In genomic region chr6:111835398-111835797, GRCh38 we compare ENCODE assay signal across 8 cellular contexts. TPM values are rescaled to one million over a fixed set of nuclear protein-coding genes. Genes with fewer than 3 reads are reported as not detected.
A peak's percentile ranks its signal among the peaks of the same experiment; 100 is the strongest.
DNase-seq lines count a peak whose midpoint lies in the region; ATAC-seq and TF ChIP-seq lines count a peak whose summit lies in the region.
"Not testable (repeated sequence)": the region's sequence is repeated elsewhere in the genome, so short reads cannot be mapped to it uniquely, and the experiment has no call there.

No MANE protein-coding gene starts in this region.

- not testable (repeated sequence) for H4K20me1 ChIP-seq in KMS-11 (ENCODE audit: insufficient read depth)

- not testable (repeated sequence) for H3K27me3 Mint-ChIP-seq in CD4-positive, alpha-beta memory T cell; activated CD4-positive, alpha-beta T cell treated with anti-CD3 and anti-CD28 coated beads, Interleukin-2, amount 10 ng/mL, durations not matched to agents 7 days and 5 days; activated T-cell treated with anti-CD3 and anti-CD28 coated beads, Interleukin-2, amount 50 U/mL, for 72 hours (ENCODE audit: low read depth); activated naive CD8-positive, alpha-beta T cell treated with anti-CD3 and anti-CD28 coated beads, Interleukin-2, amount 10 ng/mL, durations not matched to agents 7 days and 5 days; natural killer cell (ENCODE audit: low read depth in 2 of 2); stimulated activated naive CD8-positive, alpha-beta T cell treated with anti-CD3 and anti-CD28 coated beads, Interleukin-15, Interleukin-2, amounts not matched to agents 100 ng/mL and 50 ng/mL, for 24 hours
- H3K27me3 Mint-ChIP-seq in glutamatergic neuron (ENCODE audit: unreplicated experiment) = peaks cover 11% of the 10 kb centered on the region

- intact Hi-C loops in CD4-positive, alpha-beta memory T cell (cut with micrococcal nuclease) = not testable (repeated sequence)
- intact Hi-C loops in natural killer cell (cut with micrococcal nuclease) = loop anchor here (5.0 to 10.0 kb wide), 3 partner anchors 83 to 159 kb away; no protein-coding TSS in a partner anchor

- H2AFZ ChIP-seq in KMS-11 (ENCODE audit: low read depth) = not testable (repeated sequence)

- not testable (repeated sequence) for H3K4me3 ChIP-seq in CD4-positive, alpha-beta memory T cell (ENCODE audit: low read length in 2 of 2); KMS-11 (IDR thresholded peaks at IDR 0.05; ENCODE audit: insufficient read depth, low read depth, low read length)

- peak overlapping the region; percentile 73 for H3K27ac ChIP-seq in CD4-positive, alpha-beta memory T cell (ENCODE audit: low read depth, low read length)
- not testable (repeated sequence) for H3K27ac ChIP-seq in KMS-11

- POLR2A ChIA-PET in CD4-positive, alpha-beta memory T cell (lab: Charles Lee; ENCODE audit: partially characterized antibody) = interaction anchor here (1.1 to 1.7 kb wide), 3 partner anchors 8 to 38 kb away, joined by 3 to 7 read pairs (median 4); partner anchors contain the start of gene FYN
- POLR2A ChIA-PET in activated CD4-positive, alpha-beta T cell treated with anti-CD3 and anti-CD28 coated beads, Interleukin-2, amount 10 ng/mL, durations not matched to agents 7 days and 5 days (lab: Charles Lee); activated naive CD8-positive, alpha-beta T cell treated with anti-CD3 and anti-CD28 coated beads, Interleukin-2, amount 10 ng/mL, durations not matched to agents 7 days and 5 days (lab: Charles Lee): not testable (repeated sequence)

- H3K4me1 Mint-ChIP-seq in CD4-positive, alpha-beta memory T cell = peaks cover 19 to 80% (median 68%) of the 10 kb centered on the region in 4 donors
- H3K4me1 Mint-ChIP-seq in activated CD4-positive, alpha-beta T cell treated with anti-CD3 and anti-CD28 coated beads, Interleukin-2, amount 10 ng/mL, durations not matched to agents 7 days and 5 days = peaks cover 50% of the 10 kb centered on the region
- peaks cover 62% of the 10 kb centered on the region for H3K4me1 Mint-ChIP-seq in activated T-cell treated with anti-CD3 and anti-CD28 coated beads, Interleukin-2, amount 50 U/mL, for 72 hours (ENCODE audit: low read depth)
- peaks cover 67% of the 10 kb centered on the region for H3K4me1 Mint-ChIP-seq in activated naive CD8-positive, alpha-beta T cell treated with anti-CD3 and anti-CD28 coated beads, Interleukin-2, amount 10 ng/mL, durations not matched to agents 7 days and 5 days
- H3K4me1 Mint-ChIP-seq in glutamatergic neuron (ENCODE audit: low read depth, unreplicated experiment) (peaks cover 42% of the 10 kb centered on the region), natural killer cell (peaks cover 57 to 59% of the 10 kb centered on the region in 2 donors)
- peaks cover 63% of the 10 kb centered on the region for H3K4me1 Mint-ChIP-seq in stimulated activated naive CD8-positive, alpha-beta T cell treated with anti-CD3 and anti-CD28 coated beads, Interleukin-15, Interleukin-2, amounts not matched to agents 100 ng/mL and 50 ng/mL, for 24 hours (ENCODE audit: low read depth)

- H3K27ac Mint-ChIP-seq in CD4-positive, alpha-beta memory T cell = peak overlapping the region in 4 of 7 donors; percentile 84 to 92 (median 90)
- H3K27ac Mint-ChIP-seq in activated CD4-positive, alpha-beta T cell treated with anti-CD3 and anti-CD28 coated beads, Interleukin-2, amount 10 ng/mL, durations not matched to agents 7 days and 5 days = peak overlapping the region; percentile 73
- peak overlapping the region; percentile 68 for H3K27ac Mint-ChIP-seq in activated T-cell treated with anti-CD3 and anti-CD28 coated beads, Interleukin-2, amount 50 U/mL, for 72 hours
- peak overlapping the region; percentile 66 for H3K27ac Mint-ChIP-seq in activated naive CD8-positive, alpha-beta T cell treated with anti-CD3 and anti-CD28 coated beads, Interleukin-2, amount 10 ng/mL, durations not matched to agents 7 days and 5 days
- peak overlapping the region; percentile 29 for H3K27ac Mint-ChIP-seq in glutamatergic neuron (ENCODE audit: unreplicated experiment)
- not testable (repeated sequence) for H3K27ac Mint-ChIP-seq in natural killer cell
- H3K27ac Mint-ChIP-seq in stimulated activated naive CD8-positive, alpha-beta T cell treated with anti-CD3 and anti-CD28 coated beads, Interleukin-15, Interleukin-2, amounts not matched to agents 100 ng/mL and 50 ng/mL, for 24 hours = peak overlapping the region; percentile 96

- not testable (repeated sequence) for TF ChIP-seq CTCF in KMS-11 (conservative IDR thresholded peaks at IDR 0.05; ENCODE audit: low read depth, low read length); glutamatergic neuron (IDR thresholded peaks at IDR 0.05; ENCODE audit: partially characterized antibody, unreplicated experiment); natural killer cell (IDR thresholded peaks at IDR 0.05)

- H3K9ac ChIP-seq in KMS-11 = not testable (repeated sequence)

- ATAC-seq in activated T-cell treated with anti-CD3 and anti-CD28 coated beads, Interleukin-2, amount 50 U/mL, for 72 hours (replicated peaks in 1 of 2); activated naive CD8-positive, alpha-beta T cell treated with anti-CD3 and anti-CD28 coated beads, Interleukin-2, amount 10 ng/mL, durations not matched to agents 7 days and 5 days (ENCODE audit: low read depth); natural killer cell: not testable (repeated sequence)

- peak overlapping the region in 6 of 8 donors; percentile 23 to 70 (median 51) for H3K4me3 Mint-ChIP-seq in CD4-positive, alpha-beta memory T cell
- H3K4me3 Mint-ChIP-seq in activated CD4-positive, alpha-beta T cell treated with anti-CD3 and anti-CD28 coated beads, Interleukin-2, amount 10 ng/mL, durations not matched to agents 7 days and 5 days; glutamatergic neuron (ENCODE audit: unreplicated experiment): not testable (repeated sequence)
- peak overlapping the region; percentile 50 to 57 for H3K4me3 Mint-ChIP-seq in activated T-cell treated with anti-CD3 and anti-CD28 coated beads, Interleukin-2, amount 50 U/mL, for 72 hours
- peak overlapping the region; percentile 5 for H3K4me3 Mint-ChIP-seq in activated naive CD8-positive, alpha-beta T cell treated with anti-CD3 and anti-CD28 coated beads, Interleukin-2, amount 10 ng/mL, durations not matched to agents 7 days and 5 days
- H3K4me3 Mint-ChIP-seq in natural killer cell = peak overlapping the region; percentile 51
- H3K4me3 Mint-ChIP-seq in stimulated activated naive CD8-positive, alpha-beta T cell treated with anti-CD3 and anti-CD28 coated beads, Interleukin-15, Interleukin-2, amounts not matched to agents 100 ng/mL and 50 ng/mL, for 24 hours = peak overlapping the region; percentile 73

- not testable (repeated sequence) for H3K36me3 ChIP-seq in CD4-positive, alpha-beta memory T cell (ENCODE audit: insufficient read depth, low read length); KMS-11 (ENCODE audit: insufficient read depth)

- H3K4me1 ChIP-seq in CD4-positive, alpha-beta memory T cell (ENCODE audit: insufficient read depth, low read length) = peaks cover 92% of the 10 kb centered on the region
- H3K4me1 ChIP-seq in KMS-11 (ENCODE audit: low read depth, poor library complexity, severe bottlenecking) = peaks cover 87% of the 10 kb centered on the region

- not testable (repeated sequence) for H3K9me3 ChIP-seq in CD4-positive, alpha-beta memory T cell (ENCODE audit: control insufficient read depth in 1 of 2, low read length in 2 of 2)

- H3K9me3 Mint-ChIP-seq in CD4-positive, alpha-beta memory T cell; activated CD4-positive, alpha-beta T cell treated with anti-CD3 and anti-CD28 coated beads, Interleukin-2, amount 10 ng/mL, durations not matched to agents 7 days and 5 days; activated T-cell treated with anti-CD3 and anti-CD28 coated beads, Interleukin-2, amount 50 U/mL, for 72 hours; activated naive CD8-positive, alpha-beta T cell treated with anti-CD3 and anti-CD28 coated beads, Interleukin-2, amount 10 ng/mL, durations not matched to agents 7 days and 5 days; glutamatergic neuron (ENCODE audit: unreplicated experiment); natural killer cell; stimulated activated naive CD8-positive, alpha-beta T cell treated with anti-CD3 and anti-CD28 coated beads, Interleukin-15, Interleukin-2, amounts not matched to agents 100 ng/mL and 50 ng/mL, for 24 hours: not testable (repeated sequence)

- CTCF ChIA-PET in CD4-positive, alpha-beta memory T cell (lab: Charles Lee; ENCODE audit: partially characterized antibody) = not testable (repeated sequence)
- CTCF ChIA-PET in activated CD4-positive, alpha-beta T cell treated with anti-CD3 and anti-CD28 coated beads, Interleukin-2, amount 10 ng/mL, durations not matched to agents 7 days and 5 days (lab: Charles Lee) = interaction anchor here (2.8 kb wide), 1 partner anchor 11 kb away, joined by 9 read pairs; no protein-coding TSS in a partner anchor

- DNase-seq in CD4-positive, alpha-beta memory T cell; activated CD4-positive, alpha-beta T cell treated with anti-CD3 and anti-CD28 coated beads, Interleukin-2, amount 10 ng/mL, durations not matched to agents 7 days and 5 days; activated T-cell treated with anti-CD3 and anti-CD28 coated beads, Interleukin-2, amount 50 U/mL, for 72 hours; activated naive CD8-positive, alpha-beta T cell treated with anti-CD3 and anti-CD28 coated beads, Interleukin-2, amount 10 ng/mL, durations not matched to agents 7 days and 5 days; glutamatergic neuron; natural killer cell: not testable (repeated sequence)

- not testable (repeated sequence) for H3K27me3 ChIP-seq in CD4-positive, alpha-beta memory T cell (ENCODE audit: insufficient read depth, low read length); KMS-11 (ENCODE audit: insufficient read depth, low read depth)

- peak overlapping the region; percentile 45; the same call in 1 of the 2 replicates for H3K4me2 ChIP-seq in KMS-11

- peaks cover 0 to 26% of the 10 kb centered on the region in 2 donors for H3K36me3 Mint-ChIP-seq in CD4-positive, alpha-beta memory T cell
- peaks cover 60% of the 10 kb centered on the region for H3K36me3 Mint-ChIP-seq in activated CD4-positive, alpha-beta T cell treated with anti-CD3 and anti-CD28 coated beads, Interleukin-2, amount 10 ng/mL, durations not matched to agents 7 days and 5 days (ENCODE audit: low read depth)
- H3K36me3 Mint-ChIP-seq in activated T-cell treated with anti-CD3 and anti-CD28 coated beads, Interleukin-2, amount 50 U/mL, for 72 hours (ENCODE audit: insufficient read depth in 2 of 2) = peaks cover 11 to 35% of the 10 kb centered on the region in 2 donors
- H3K36me3 Mint-ChIP-seq in activated naive CD8-positive, alpha-beta T cell treated with anti-CD3 and anti-CD28 coated beads, Interleukin-2, amount 10 ng/mL, durations not matched to agents 7 days and 5 days = peaks cover 26% of the 10 kb centered on the region
- not testable (repeated sequence) for H3K36me3 Mint-ChIP-seq in glutamatergic neuron (ENCODE audit: unreplicated experiment); natural killer cell
- H3K36me3 Mint-ChIP-seq in stimulated activated naive CD8-positive, alpha-beta T cell treated with anti-CD3 and anti-CD28 coated beads, Interleukin-15, Interleukin-2, amounts not matched to agents 100 ng/mL and 50 ng/mL, for 24 hours (ENCODE audit: low read depth) = peaks cover 78% of the 10 kb centered on the region

- H3K79me2 ChIP-seq in KMS-11 (ENCODE audit: insufficient read depth, low read depth) = not testable (repeated sequence)

RNA-seq across cellular contexts. Expression of gene FYN, which starts 37.9 kb away (rescaled TPM):
- 100 to 1,000 TPM; 664 to 713 TPM for total RNA-seq in CD4-positive, alpha-beta memory T cell
- 100 to 1,000 TPM; 338 to 463 TPM for polyA plus RNA-seq in CD4-positive, alpha-beta memory T cell
- 100 to 1,000 TPM; 179 to 225 TPM for total RNA-seq in activated CD4-positive, alpha-beta T cell treated with anti-CD3 and anti-CD28 coated beads, Interleukin-2, amount 10 ng/mL, durations not matched to agents 7 days and 5 days
- 100 to 1,000 TPM; 504 to 505 TPM for total RNA-seq in activated T-cell treated with anti-CD3 and anti-CD28 coated beads, Interleukin-2, amount 50 U/mL, for 72 hours
- total RNA-seq in activated naive CD8-positive, alpha-beta T cell treated with anti-CD3 and anti-CD28 coated beads, Interleukin-2, amount 10 ng/mL, durations not matched to agents 7 days and 5 days = 100 to 1,000 TPM; 363 to 409 TPM
- total RNA-seq in glutamatergic neuron (ENCODE audit: unreplicated experiment) = 525 TPM
- 100 to 1,000 TPM; 616 to 757 (median 713) TPM for total RNA-seq in natural killer cell
